ENCODE assay signal across 29 cellular contexts in the genomic region with DNA sequence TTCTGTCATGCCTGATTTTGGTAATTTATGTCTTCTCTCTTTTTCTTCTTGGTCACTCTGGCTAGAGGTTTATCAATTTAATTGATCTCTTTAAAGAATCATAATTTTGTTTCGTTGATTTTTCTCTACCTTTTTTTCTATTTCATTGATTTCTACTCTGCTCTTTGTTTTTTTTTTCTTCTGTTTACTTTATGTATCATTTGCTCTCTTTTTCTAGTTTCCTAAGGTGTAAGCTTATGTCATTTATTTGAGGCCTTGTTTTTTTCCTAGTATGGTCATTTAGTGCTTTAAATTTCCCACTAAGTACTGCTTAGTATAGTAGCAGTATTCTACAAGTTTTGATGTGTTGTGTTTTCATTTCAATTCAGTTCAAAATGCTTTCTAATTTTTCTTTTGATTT.
"Had no signal": no experiment of that assay in that cellular context is flagged by ENCODE, and none has a peak within 500 bp of the region (broad histone marks: within the 10 kb centered on the region; RNA-seq: fewer than 3 reads in every experiment).

No MANE protein-coding gene starts in this region.

- H3K36me3 ChIP-seq: colonic mucosa, esophagus squamous epithelium, gastroesophageal sphincter, heart right ventricle, left lung, lower lobe of right lung had no signal

- FAIRE-seq: endometrium, islet of Langerhans, keratinocyte had no signal

- H3K27me3 ChIP-seq: colonic mucosa, esophagus squamous epithelium, gastroesophageal sphincter, heart right ventricle, left lung had no signal

- H3K4me1 Mint-ChIP-seq: mesothelial cell of epicardium; naive B cell; naive thymus-derived CD8-positive, alpha-beta T cell had no signal

- H3K4me3 ChIP-seq: colonic mucosa, esophagus squamous epithelium, gastroesophageal sphincter, heart right ventricle, left lung, lower lobe of right lung, mucosa of descending colon had no signal

- H3K9me3 ChIP-seq: colonic mucosa, esophagus squamous epithelium, gastroesophageal sphincter, lower lobe of right lung, mucosa of descending colon had no signal

- H3K27ac ChIP-seq: colonic mucosa, epithelial cell of prostate, esophagus squamous epithelium, gastroesophageal sphincter, heart right ventricle, left lung, lower lobe of right lung had no signal

- H3K27me3 Mint-ChIP-seq: dendritic cell treated with granulocyte-macrophage colony-stimulating factor and Interleukin-4, amounts not matched to agents 40 ng/mL and 50 ng/mL, for 4 days had no signal

- H3K27ac Mint-ChIP-seq: dendritic cell treated with granulocyte-macrophage colony-stimulating factor and Interleukin-4, amounts not matched to agents 40 ng/mL and 50 ng/mL, for 4 days; effector memory CD8-positive, alpha-beta T cell; endodermal cell; mesothelial cell of epicardium; naive B cell; naive thymus-derived CD8-positive, alpha-beta T cell had no signal

- H3K4me3 Mint-ChIP-seq: dendritic cell treated with granulocyte-macrophage colony-stimulating factor and Interleukin-4, amounts not matched to agents 40 ng/mL and 50 ng/mL, for 4 days; effector memory CD8-positive, alpha-beta T cell; endodermal cell; mesothelial cell of epicardium; naive B cell; naive thymus-derived CD8-positive, alpha-beta T cell had no signal

- H3K4me1 ChIP-seq: colonic mucosa, esophagus squamous epithelium, gastroesophageal sphincter, heart right ventricle, left lung, lower lobe of right lung had no signal

- ATAC-seq: effector memory CD8-positive, alpha-beta T cell; esophagus mucosa; gastroesophageal sphincter; heart right ventricle; left cardiac atrium; left lung; left ventricle myocardium superior; lower lobe of right lung; mucosa of descending colon; naive thymus-derived CD8-positive, alpha-beta T cell had no signal

- H3K36me3 Mint-ChIP-seq: mesothelial cell of epicardium had no signal

- DNase-seq: colonic mucosa; cortex of kidney; effector CD8-positive, alpha-beta T cell; effector memory CD8-positive, alpha-beta T cell; endodermal cell; erythroblast; esophagus squamous epithelium; foreskin fibroblast; foreskin melanocyte; glutamatergic neuron; head of caudate nucleus; heart right ventricle; hippocampal formation; left cardiac atrium; left lung; left ventricle myocardium superior; lower lobe of right lung; mesenchymal stem cell; mucosa of descending colon; naive B cell; naive thymus-derived CD8-positive, alpha-beta T cell had no signal
